Comparison of ENCODE assay signal across 8 cellular contexts in genomic region chr9:70044450-70045307, GRCh38. TPM values are rescaled to one million over a fixed set of nuclear protein-coding genes. Genes with fewer than 3 reads are reported as not detected.
DNase-seq lines count a peak whose midpoint lies in the region; ATAC-seq, FAIRE-seq and TF ChIP-seq lines count a peak whose summit lies in the region.

No MANE protein-coding gene starts in this region.

- FAIRE-seq in RCC 7860 (lab: Jason Lieb, UNC) = peak; percentile 82

- no peak for DNase-seq in CD14-positive monocyte (ENCODE audit: low spot score)
- DNase-seq in RCC 7860 (ENCODE audit: low spot score) = peak; percentile 62
- peak; percentile 49 to 67 for DNase-seq in fibroblast of lung (ENCODE audit: low read depth in 2 of 2)
- DNase-seq in neural crest cell (ENCODE audit: low read depth, low spot score) = no peak
- no peak for DNase-seq in AML-193 (lab: John Stamatoyannopoulos, UW)
- no peak for DNase-seq in activated naive CD4-positive, alpha-beta T cell (lab: John Stamatoyannopoulos, UW)

- H2AFZ ChIP-seq in fibroblast of lung (ENCODE audit: low read length) = peak overlapping the region; percentile 58

- peak overlapping the region; percentile 93 for H3K4me2 ChIP-seq in fibroblast of lung (ENCODE audit: extremely low read depth, insufficient read depth, low read length)

- H3K27ac ChIP-seq in fibroblast of lung (ENCODE audit: insufficient read depth, low read length) = no peak overlapping the region

- TF ChIP-seq CTCF in CD14-positive monocyte (IDR thresholded peaks at IDR 0.05) (no peak), fibroblast of lung (conservative IDR thresholded peaks at IDR 0.05 in 1 of 2, IDR thresholded peaks at IDR 0.05 in 1 of 2; ENCODE audit: low read depth in 1 of 2, low read length in 2 of 2) (no peak), neural crest cell (conservative IDR thresholded peaks at IDR 0.05) (no peak)

- peaks cover 0 to 4% (median 0%) of the 10 kb centered on the region in 7 donors for H3K9me3 Mint-ChIP-seq in CD14-positive monocyte
- H3K9me3 Mint-ChIP-seq in neural crest cell = no peaks in the 10 kb centered on the region

- intact Hi-C loops in CD14-positive monocyte (cut with micrococcal nuclease) = no loop called here

- no peaks in the 10 kb centered on the region for H4K20me1 ChIP-seq in fibroblast of lung (ENCODE audit: control insufficient read depth, extremely low read depth, insufficient read depth, low read length)

- peaks cover 30 to 51% (median 36%) of the 10 kb centered on the region in 3 donors for H3K27me3 Mint-ChIP-seq in CD14-positive monocyte (ENCODE audit: low read depth in 3 of 3)
- peaks cover 61% of the 10 kb centered on the region for H3K27me3 Mint-ChIP-seq in neural crest cell (ENCODE audit: low read depth)

- ATAC-seq in GM21390 (IDR thresholded peaks at IDR 0.05; ENCODE audit: unreplicated experiment) = no peak
- no peak for ATAC-seq in GM19395 (IDR thresholded peaks at IDR 0.05; ENCODE audit: unreplicated experiment)

- no peak overlapping the region for H3K9ac ChIP-seq in fibroblast of lung (ENCODE audit: insufficient read depth, low read length)

- H3K4me3 Mint-ChIP-seq in CD14-positive monocyte (peak overlapping the region; percentile 80 to 94), neural crest cell (peak overlapping the region; percentile 88)

- peaks cover 29% of the 10 kb centered on the region for H3K4me1 Mint-ChIP-seq in CD14-positive monocyte
- H3K4me1 Mint-ChIP-seq in neural crest cell = peaks cover 26% of the 10 kb centered on the region

- no peaks in the 10 kb centered on the region for H3K27me3 ChIP-seq in fibroblast of lung (ENCODE audit: control insufficient read depth, insufficient read depth, low read length)

- no peaks in the 10 kb centered on the region for H3K79me2 ChIP-seq in fibroblast of lung (ENCODE audit: control insufficient read depth, insufficient read depth, low read length)

- no peak overlapping the region for H3K27ac Mint-ChIP-seq in CD14-positive monocyte
- no peak overlapping the region for H3K27ac Mint-ChIP-seq in neural crest cell (ENCODE audit: unreplicated experiment)

- H3K36me3 ChIP-seq in fibroblast of lung (ENCODE audit: control insufficient read depth, insufficient read depth, low read length) = no peaks in the 10 kb centered on the region

- H3K9me3 ChIP-seq in fibroblast of lung (ENCODE audit: control insufficient read depth, insufficient read depth, low read depth, low read length) = no peaks in the 10 kb centered on the region

- H3K36me3 Mint-ChIP-seq in CD14-positive monocyte (peaks cover 0 to 4% of the 10 kb centered on the region in 2 donors), neural crest cell (ENCODE audit: low read depth) (no peaks in the 10 kb centered on the region)

- H3K4me3 ChIP-seq in fibroblast of lung (replicated peaks in 1 of 4; ENCODE audit: control extremely low read depth in 1 of 4, insufficient read depth in 1 of 4, low read depth in 3 of 4, low read length in 4 of 4) = peak overlapping the region; percentile 34 to 60 (median 48)

- peaks cover 16% of the 10 kb centered on the region for H3K4me1 ChIP-seq in fibroblast of lung (ENCODE audit: control insufficient read depth, extremely low read depth, insufficient read depth, low read length)

RNA-seq across cellular contexts. Expression of gene MAMDC2, which starts 1.0 kb away (rescaled TPM):
- polyA plus RNA-seq in CD14-positive monocyte = under 1 TPM; 0.05 to 0.09 TPM
- total RNA-seq in fibroblast of lung = 5.4 and 23.0 TPM in 2 replicates
- polyA plus RNA-seq in fibroblast of lung = 4.2 and 14.4 TPM in 2 replicates
- polyA plus RNA-seq in fibroblast of lung (2012) = 3.0 and 9.0 TPM in 2 replicates
- polyA minus RNA-seq in fibroblast of lung (ENCODE audit: low replicate concordance) = 1.9 and 6.7 TPM in 2 replicates
- total RNA-seq in neural crest cell = 0.21 and 0.25 TPM in 2 replicates

Comparison
In these comparisons a context has a peak if more than half of its experiments do, and no peak if none do; other contexts are left out.
1. DNase-seq: peak in RCC 7860 (single experiment) and fibroblast of lung (2 of 2); none in CD14-positive monocyte (single experiment), neural crest cell (single experiment), AML-193 (0 of 2) and activated naive CD4-positive, alpha-beta T cell (0 of 4).